Comparison of ENCODE assay signal across 8 cellular contexts in genomic region chr2:37713258-37713700, GRCh38. TPM values are rescaled to one million over a fixed set of nuclear protein-coding genes. Genes with fewer than 3 reads are reported as not detected.
DNase-seq lines count a peak whose midpoint lies in the region; ATAC-seq, FAIRE-seq and TF ChIP-seq lines count a peak whose summit lies in the region.

No MANE protein-coding gene starts in this region.

- DNase-seq in CD4-positive, alpha-beta T cell: no peak
- DNase-seq in KBM-7 (peak; percentile 13), keratinocyte (ENCODE audit: low read depth, low spot score) (no peak), C1 segment of cervical spinal cord (lab: John Stamatoyannopoulos, UW) (no peak), midbrain (lab: John Stamatoyannopoulos, UW) (no peak)
- peak; percentile 25 for DNase-seq in activated CD4-positive, alpha-beta memory T cell treated with anti-CD3 and anti-CD28 coated beads, Interleukin-2, amount 10 ng/mL, durations not matched to agents 7 days and 5 days

- no peaks in the 10 kb centered on the region for H3K36me3 Mint-ChIP-seq in CD4-positive, alpha-beta T cell (ENCODE audit: low read depth)
- H3K36me3 Mint-ChIP-seq in activated CD4-positive, alpha-beta memory T cell treated with anti-CD3 and anti-CD28 coated beads, Interleukin-2, amount 10 ng/mL, durations not matched to agents 7 days and 5 days (ENCODE audit: low read depth): peaks cover 28% of the 10 kb centered on the region

- no peak overlapping the region for H2AFZ ChIP-seq in keratinocyte (ENCODE audit: control insufficient read depth, low read length)

- H4K20me1 ChIP-seq in keratinocyte (ENCODE audit: control insufficient read depth, extremely low read depth, insufficient read depth, low read length): no peaks in the 10 kb centered on the region

- no peak overlapping the region for H3K27ac ChIP-seq in CD4-positive, alpha-beta T cell (ENCODE audit: low read depth, low read length)
- peak overlapping the region; percentile 28 for H3K27ac ChIP-seq in keratinocyte (ENCODE audit: control insufficient read depth, insufficient read depth, low read length)

- peaks cover 5% of the 10 kb centered on the region for H3K9me3 ChIP-seq in CD4-positive, alpha-beta T cell (ENCODE audit: control insufficient read depth, low read length)
- H3K9me3 ChIP-seq in keratinocyte (ENCODE audit: control insufficient read depth, low read depth, low read length): no peaks in the 10 kb centered on the region

- in situ Hi-C loops in KBM-7 (cut with MboI; ENCODE audit: low pct_unique_long_range_greater_than_20kb, low sequenced_read_pairs): no loop called here

- H3K4me3 Mint-ChIP-seq in CD4-positive, alpha-beta T cell: no peak overlapping the region
- no peak overlapping the region for H3K4me3 Mint-ChIP-seq in activated CD4-positive, alpha-beta memory T cell treated with anti-CD3 and anti-CD28 coated beads, Interleukin-2, amount 10 ng/mL, durations not matched to agents 7 days and 5 days

- H3K27me3 Mint-ChIP-seq in CD4-positive, alpha-beta T cell: no peaks in the 10 kb centered on the region
- H3K27me3 Mint-ChIP-seq in activated CD4-positive, alpha-beta memory T cell treated with anti-CD3 and anti-CD28 coated beads, Interleukin-2, amount 10 ng/mL, durations not matched to agents 7 days and 5 days: peaks cover 8% of the 10 kb centered on the region

- no peak for ATAC-seq in CD4-positive, alpha-beta T cell (ENCODE audit: poor library complexity)
- ATAC-seq in HG03521 (IDR thresholded peaks at IDR 0.05; ENCODE audit: unreplicated experiment) (no peak), GM18907 (IDR thresholded peaks at IDR 0.05; ENCODE audit: unreplicated experiment) (no peak)

- no peak overlapping the region for H3K9ac ChIP-seq in keratinocyte (ENCODE audit: control insufficient read depth, extremely low read depth, insufficient read depth, low read length)

- H3K27ac Mint-ChIP-seq in CD4-positive, alpha-beta T cell: peak overlapping the region; percentile 13
- H3K27ac Mint-ChIP-seq in activated CD4-positive, alpha-beta memory T cell treated with anti-CD3 and anti-CD28 coated beads, Interleukin-2, amount 10 ng/mL, durations not matched to agents 7 days and 5 days: peak overlapping the region; percentile 66

- no peaks in the 10 kb centered on the region for H3K79me2 ChIP-seq in keratinocyte (ENCODE audit: control insufficient read depth, insufficient read depth, low read length)

- dilution Hi-C loops in keratinocyte (cut with MboI; ENCODE audit: extremely low pct_ligation_motif_present, low sequenced_read_pairs): no loop called here

- POLR2A ChIA-PET in CD4-positive, alpha-beta T cell (lab: Charles Lee): interaction anchor here (1.0 kb wide), 1 partner anchor 41 kb away, joined by 3 read pairs; no protein-coding TSS in a partner anchor
- POLR2A ChIA-PET in activated CD4-positive, alpha-beta memory T cell treated with anti-CD3 and anti-CD28 coated beads, Interleukin-2, amount 10 ng/mL, durations not matched to agents 7 days and 5 days (lab: Charles Lee): interaction anchor here (0.6 to 3.8 kb wide), 5 partner anchors 28 to 138 kb away, joined by 3 to 21 read pairs (median 4); partner anchors contain the start of gene CDC42EP3

- H3K4me1 ChIP-seq in keratinocyte (ENCODE audit: control insufficient read depth, extremely low read depth, insufficient read depth, low read length): peaks cover 15% of the 10 kb centered on the region

- no peaks in the 10 kb centered on the region for H3K9me1 ChIP-seq in keratinocyte (ENCODE audit: control insufficient read depth, extremely low read depth, insufficient read depth, low read length)

- intact Hi-C loops in CD4-positive, alpha-beta T cell (cut with DNase I, micrococcal nuclease): loop anchor here in 1 of 2 experiments (10.0 kb wide), 1 partner anchor 112 kb away; no protein-coding TSS in a partner anchor

- CTCF ChIA-PET in CD4-positive, alpha-beta T cell (lab: Charles Lee): no interaction called here
- CTCF ChIA-PET in activated CD4-positive, alpha-beta memory T cell treated with anti-CD3 and anti-CD28 coated beads, Interleukin-2, amount 10 ng/mL, durations not matched to agents 7 days and 5 days (lab: Charles Lee): interaction anchor here (1.1 to 1.3 kb wide), 2 partner anchors 64 to 164 kb away, joined by 3 to 4 read pairs; no protein-coding TSS in a partner anchor

- no peak for TF ChIP-seq CTCF in CD4-positive, alpha-beta T cell (IDR thresholded peaks at IDR 0.05)
- no peak for TF ChIP-seq CTCF in keratinocyte (optimal IDR thresholded peaks at IDR 0.05 in 1 of 3, IDR thresholded peaks at IDR 0.05 in 1 of 3, conservative IDR thresholded peaks at IDR 0.05 in 1 of 3; ENCODE audit: extremely low read depth in 1 of 3, insufficient read depth in 2 of 3, low read length in 3 of 3)

- H3K4me1 Mint-ChIP-seq in CD4-positive, alpha-beta T cell (ENCODE audit: low read depth): peaks cover 49% of the 10 kb centered on the region
- peaks cover 50% of the 10 kb centered on the region for H3K4me1 Mint-ChIP-seq in activated CD4-positive, alpha-beta memory T cell treated with anti-CD3 and anti-CD28 coated beads, Interleukin-2, amount 10 ng/mL, durations not matched to agents 7 days and 5 days

- H3K36me3 ChIP-seq in keratinocyte (ENCODE audit: control insufficient read depth in 2 of 2, extremely low read depth in 1 of 2, insufficient read depth in 2 of 2, low read length in 2 of 2): no peaks in the 10 kb centered on the region

- no peaks in the 10 kb centered on the region for H3K9me3 Mint-ChIP-seq in CD4-positive, alpha-beta T cell
- H3K9me3 Mint-ChIP-seq in activated CD4-positive, alpha-beta memory T cell treated with anti-CD3 and anti-CD28 coated beads, Interleukin-2, amount 10 ng/mL, durations not matched to agents 7 days and 5 days: peaks cover 11% of the 10 kb centered on the region

- H3K4me3 ChIP-seq in keratinocyte (ENCODE audit: control insufficient read depth in 2 of 3, extremely low read depth in 1 of 3, insufficient read depth in 2 of 3, low read depth in 1 of 3, low read length in 3 of 3): no peak overlapping the region

- H3K4me2 ChIP-seq in keratinocyte (ENCODE audit: control insufficient read depth, extremely low read depth, insufficient read depth, low read depth, low read length): peak overlapping the region; percentile 23

- FAIRE-seq in keratinocyte (lab: Jason Lieb, UNC): peak; percentile 65

- no peaks in the 10 kb centered on the region for H3K27me3 ChIP-seq in CD4-positive, alpha-beta T cell (ENCODE audit: control insufficient read depth, insufficient read depth, low read length)
- no peaks in the 10 kb centered on the region for H3K27me3 ChIP-seq in keratinocyte (ENCODE audit: control insufficient read depth, extremely low read depth, insufficient read depth, low read length)

RNA-seq across cellular contexts. Expression of gene CDC42EP3, which starts 41.8 kb away (rescaled TPM):
- 10 to 100 TPM; 20.6 to 24.1 TPM for total RNA-seq in CD4-positive, alpha-beta T cell
- 10 to 100 TPM; 51.1 to 52.2 TPM for total RNA-seq in activated CD4-positive, alpha-beta memory T cell treated with anti-CD3 and anti-CD28 coated beads, Interleukin-2, amount 10 ng/mL, durations not matched to agents 7 days and 5 days
- 24.1 to 50.7 TPM (median 34.6 TPM) in 3 replicates for polyA plus RNA-seq in keratinocyte
- polyA plus RNA-seq in keratinocyte (2011; ENCODE audit: low read depth): 4.3 TPM
- 39.4 and 54.8 TPM in 2 replicates for polyA plus RNA-seq in keratinocyte (2011; cell fraction: cytosol; rRNA removed)
- 45.1 and 47.2 TPM in 2 replicates for polyA plus RNA-seq in keratinocyte (2011; cell fraction: nucleus; rRNA removed)
- 16.4 and 22.4 TPM in 2 replicates for polyA plus RNA-seq in keratinocyte (2012; ENCODE audit: low replicate concordance)
- 32.5 to 52.2 TPM (median 33.1 TPM) in 3 replicates for polyA minus RNA-seq in keratinocyte
- 24.0 TPM for polyA minus RNA-seq in keratinocyte (2011; cell fraction: cytosol; rRNA and poly(A)+ RNA removed)
- 17.2 and 39.7 TPM in 2 replicates for polyA minus RNA-seq in keratinocyte (2011; cell fraction: nucleus; rRNA and poly(A)+ RNA removed)

Comparison
In these comparisons a context has a peak if more than half of its experiments do, and no peak if none do; other contexts are left out.
1. DNase-seq: peak in KBM-7 (single experiment) and activated CD4-positive, alpha-beta memory T cell treated with anti-CD3 and anti-CD28 coated beads, Interleukin-2, amount 10 ng/mL, durations not matched to agents 7 days and 5 days (single experiment); none in CD4-positive, alpha-beta T cell (0 of 10), keratinocyte (single experiment), C1 segment of cervical spinal cord (0 of 14) and midbrain (single experiment).